30 cellular contexts compared by ENCODE assay signal in genomic region chr5:170832241-170832640, GRCh38. TPM values are rescaled to one million over a fixed set of nuclear protein-coding genes. Genes with fewer than 3 reads are reported as not detected.
"Had no signal": no experiment of that assay in that cellular context is flagged by ENCODE, and none has a peak within 500 bp of the region (broad histone marks: within the 10 kb centered on the region; RNA-seq: fewer than 3 reads in every experiment).

No MANE protein-coding gene starts in this region.

- DNase-seq: activated CD4-positive, alpha-beta memory T cell treated with anti-CD3 and anti-CD28 coated beads, Interleukin-2, amount 10 ng/mL, durations not matched to agents 7 days and 5 days; activated CD4-positive, alpha-beta T cell treated with anti-CD3 and anti-CD28 coated beads for 36 hours; activated CD4-positive, alpha-beta T cell treated with anti-CD3 and anti-CD28 coated beads, Interleukin-2, amount 50 U/mL, for 1 hour; activated gamma-delta T cell treated with Interleukin-2 at 50 U/mL for 16 hours; activated naive CD4-positive, alpha-beta T cell treated with anti-CD3 and anti-CD28 coated beads, Interleukin-2, amount 10 ng/mL, durations not matched to agents 7 days and 5 days; activated naive CD8-positive, alpha-beta T cell treated with anti-CD3 and anti-CD28 coated beads for 36 hours; activated T-cell treated with anti-CD3 and anti-CD28 coated beads for 4 hours; activated T-cell treated with anti-CD3 and anti-CD28 coated beads, Interleukin-2, amount 50 U/mL, for 72 hours; cerebellar nuclear complex; NCI-H1092; NCI-H1417 treated with DMSO at 0.1 percent for 48 hours; NCI-H187; NCI-H2081; NCI-H526; NCI-H774; NK-92 treated with Interleukin-12 subunit alpha and Interleukin-12 subunit beta, amount 100 ng/mL, for 24 hours; OCI-M1; RPMI8226; SW 1271 had no signal

- H3K27me3 Mint-ChIP-seq: activated CD4-positive, alpha-beta memory T cell treated with anti-CD3 and anti-CD28 coated beads, Interleukin-2, amount 10 ng/mL, durations not matched to agents 7 days and 5 days; activated CD4-positive, alpha-beta T cell treated with anti-CD3 and anti-CD28 coated beads for 36 hours; activated naive CD4-positive, alpha-beta T cell treated with anti-CD3 and anti-CD28 coated beads, Interleukin-2, amount 10 ng/mL, durations not matched to agents 7 days and 5 days had no signal

- H3K27ac Mint-ChIP-seq: activated CD4-positive, alpha-beta memory T cell treated with anti-CD3 and anti-CD28 coated beads, Interleukin-2, amount 10 ng/mL, durations not matched to agents 7 days and 5 days; activated CD4-positive, alpha-beta T cell treated with anti-CD3 and anti-CD28 coated beads for 36 hours; activated naive CD4-positive, alpha-beta T cell treated with anti-CD3 and anti-CD28 coated beads, Interleukin-2, amount 10 ng/mL, durations not matched to agents 7 days and 5 days; activated naive CD8-positive, alpha-beta T cell treated with anti-CD3 and anti-CD28 coated beads for 36 hours; activated T-cell treated with anti-CD3 and anti-CD28 coated beads, Interleukin-2, amount 50 U/mL, for 72 hours; activated T-helper 2 cell treated with anti-CD3 and anti-CD28 coated beads, Interferon-gamma antibody, Interleukin-2, Interleukin-4, amounts not matched to agents 10 μg/mL and 5 μg/mL and 100 μg/mL, durations not matched to agents 14 hours and 24 hours and 36 hours had no signal

- H3K4me1 Mint-ChIP-seq: activated CD4-positive, alpha-beta memory T cell treated with anti-CD3 and anti-CD28 coated beads, Interleukin-2, amount 10 ng/mL, durations not matched to agents 7 days and 5 days; activated CD4-positive, alpha-beta T cell treated with anti-CD3 and anti-CD28 coated beads for 36 hours; activated naive CD4-positive, alpha-beta T cell treated with anti-CD3 and anti-CD28 coated beads, Interleukin-2, amount 10 ng/mL, durations not matched to agents 7 days and 5 days; activated naive CD8-positive, alpha-beta T cell treated with anti-CD3 and anti-CD28 coated beads for 36 hours had no signal

- FAIRE-seq: colon, TTC549 had no signal

- H3K36me3 Mint-ChIP-seq: activated naive CD4-positive, alpha-beta T cell treated with anti-CD3 and anti-CD28 coated beads, Interleukin-2, amount 10 ng/mL, durations not matched to agents 7 days and 5 days; activated naive CD8-positive, alpha-beta T cell treated with anti-CD3 and anti-CD28 coated beads for 36 hours had no signal

- H3K27ac ChIP-seq: KMS-11, VCaP had no signal

- ATAC-seq: activated CD4-positive, alpha-beta T cell treated with anti-CD3 and anti-CD28 coated beads for 36 hours; activated T-cell treated with anti-CD3 and anti-CD28 coated beads, Interleukin-2, amount 50 U/mL, for 72 hours; Panc1; Right ventricle myocardium inferior; SK-N-SH treated with all-trans-retinoic acid at 6 μM for 48 hours had no signal

- H3K4me2 ChIP-seq: KMS-11 had no signal

- H3K4me3 Mint-ChIP-seq: activated CD4-positive, alpha-beta memory T cell treated with anti-CD3 and anti-CD28 coated beads, Interleukin-2, amount 10 ng/mL, durations not matched to agents 7 days and 5 days; activated CD4-positive, alpha-beta T cell treated with anti-CD3 and anti-CD28 coated beads for 36 hours; activated naive CD4-positive, alpha-beta T cell treated with anti-CD3 and anti-CD28 coated beads, Interleukin-2, amount 10 ng/mL, durations not matched to agents 7 days and 5 days; activated naive CD8-positive, alpha-beta T cell treated with anti-CD3 and anti-CD28 coated beads for 36 hours; activated T-cell treated with anti-CD3 and anti-CD28 coated beads, Interleukin-2, amount 50 U/mL, for 72 hours had no signal

RNA-seq across cellular contexts. Expression of gene RANBP17, which starts 29.6 kb away (rescaled TPM):
- total RNA-seq: activated CD4-positive, alpha-beta memory T cell treated with anti-CD3 and anti-CD28 coated beads, Interleukin-2, amount 10 ng/mL, durations not matched to agents 7 days and 5 days; activated CD4-positive, alpha-beta T cell treated with anti-CD3 and anti-CD28 coated beads for 36 hours; activated CD8-positive, alpha-beta memory T cell treated with anti-CD3 and anti-CD28 coated beads for 36 hours; activated T-cell treated with anti-CD3 and anti-CD28 coated beads, Interleukin-2, amount 50 U/mL, for 72 hours; activated T-helper 2 cell treated with anti-CD3 and anti-CD28 coated beads, Interferon-gamma antibody, Interleukin-2, Interleukin-4, amounts not matched to agents 10 μg/mL and 5 μg/mL and 100 μg/mL, durations not matched to agents 14 hours and 24 hours and 36 hours; T-helper 1 cell treated with Interleukin-12 subunit alpha and Interleukin-12 subunit beta and Interleukin-4 antibody, amounts not matched to agents 30 ng/mL and 1 ng/mL, for 36 hours had no signal

RNA-seq across cellular contexts. Expression of gene GABRP, which starts 48.7 kb away (rescaled TPM):
- total RNA-seq: activated CD4-positive, alpha-beta memory T cell treated with anti-CD3 and anti-CD28 coated beads, Interleukin-2, amount 10 ng/mL, durations not matched to agents 7 days and 5 days; activated CD4-positive, alpha-beta T cell treated with anti-CD3 and anti-CD28 coated beads for 36 hours; activated CD8-positive, alpha-beta memory T cell treated with anti-CD3 and anti-CD28 coated beads for 36 hours; activated naive CD8-positive, alpha-beta T cell treated with anti-CD3 and anti-CD28 coated beads for 36 hours; activated T-cell treated with anti-CD3 and anti-CD28 coated beads, Interleukin-2, amount 50 U/mL, for 72 hours; activated T-helper 2 cell treated with anti-CD3 and anti-CD28 coated beads, Interferon-gamma antibody, Interleukin-2, Interleukin-4, amounts not matched to agents 10 μg/mL and 5 μg/mL and 100 μg/mL, durations not matched to agents 14 hours and 24 hours and 36 hours; MCF 10A; T-helper 1 cell treated with Interleukin-12 subunit alpha and Interleukin-12 subunit beta and Interleukin-4 antibody, amounts not matched to agents 30 ng/mL and 1 ng/mL, for 36 hours had no signal
